23 cellular contexts compared by ENCODE assay signal in the genomic region with DNA sequence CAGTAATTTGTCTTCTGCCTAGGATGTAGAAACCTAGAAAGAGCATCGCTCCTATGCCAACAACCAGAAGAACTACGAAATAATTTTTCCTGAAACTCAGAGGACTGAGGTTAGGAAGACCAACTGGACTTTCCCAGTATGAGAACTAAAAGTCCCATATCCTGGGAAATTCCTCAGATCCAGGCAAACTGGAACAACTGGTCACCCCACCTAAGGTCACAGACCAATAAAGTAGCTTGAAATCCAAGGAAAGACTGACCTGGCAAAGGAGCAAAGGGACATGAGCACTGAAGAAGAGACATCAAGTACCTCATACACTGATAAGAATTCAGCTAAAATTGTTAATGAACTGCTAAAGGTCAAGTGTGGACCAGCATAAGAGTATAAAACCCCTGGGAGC.
"Had no signal": no experiment of that assay in that cellular context is flagged by ENCODE, and none has a peak within 500 bp of the region (broad histone marks: within the 10 kb centered on the region; RNA-seq: fewer than 3 reads in every experiment).

No MANE protein-coding gene starts in this region.

- H3K4me1 Mint-ChIP-seq: mesothelial cell of epicardium had no signal

- H3K27me3 ChIP-seq: adrenal gland, breast epithelium, gastrocnemius medialis, right atrium auricular region had no signal

- H3K4me1 ChIP-seq: breast epithelium, gastrocnemius medialis had no signal

- H3K36me3 ChIP-seq: adrenal gland, breast epithelium, gastrocnemius medialis, right atrium auricular region had no signal

- H3K4me3 Mint-ChIP-seq: activated CD4-positive, alpha-beta T cell treated with anti-CD3 and anti-CD28 coated beads, Interleukin-2, amount 10 ng/mL, durations not matched to agents 7 days and 5 days; activated CD8-positive, alpha-beta T cell treated with anti-CD3 and anti-CD28 coated beads, Interleukin-2, amount 10 ng/mL, durations not matched to agents 7 days and 5 days; activated T-cell treated with anti-CD3 and anti-CD28 coated beads, Interleukin-2, amount 50 U/mL, for 24 hours; mesothelial cell of epicardium; stimulated activated naive CD8-positive, alpha-beta T cell treated with anti-CD3 and anti-CD28 coated beads, Interleukin-15, amount 100 ng/mL, for 72 hours; type B pancreatic cell had no signal

- H3K9me3 ChIP-seq: adrenal gland, breast epithelium, gastrocnemius medialis, right atrium auricular region had no signal

- H3K27me3 Mint-ChIP-seq: activated CD4-positive, alpha-beta T cell treated with anti-CD3 and anti-CD28 coated beads, Interleukin-2, amount 10 ng/mL, durations not matched to agents 7 days and 5 days; activated T-cell treated with anti-CD3 and anti-CD28 coated beads, Interleukin-2, amount 50 U/mL, for 24 hours; progenitor cell of endocrine pancreas; stimulated activated naive CD8-positive, alpha-beta T cell treated with anti-CD3 and anti-CD28 coated beads, Interleukin-15, amount 100 ng/mL, for 72 hours; type B pancreatic cell had no signal

- H3K27ac Mint-ChIP-seq: activated CD8-positive, alpha-beta T cell treated with anti-CD3 and anti-CD28 coated beads, Interleukin-2, amount 10 ng/mL, durations not matched to agents 7 days and 5 days; activated T-cell treated with anti-CD3 and anti-CD28 coated beads, Interleukin-2, amount 50 U/mL, for 24 hours; mesothelial cell of epicardium; progenitor cell of endocrine pancreas; type B pancreatic cell had no signal

- DNase-seq: activated CD4-positive, alpha-beta T cell treated with anti-CD3 and anti-CD28 coated beads, Interleukin-2, amount 10 ng/mL, durations not matched to agents 7 days and 5 days; activated CD4-positive, CD25-positive, alpha-beta regulatory T cell; activated CD8-positive, alpha-beta T cell treated with anti-CD3 and anti-CD28 coated beads, Interleukin-2, amount 10 ng/mL, durations not matched to agents 7 days and 5 days; activated effector memory CD4-positive, alpha-beta T cell treated with Interleukin-2 at 50 U/mL for 16 hours; activated naive CD4-positive, alpha-beta T cell treated with anti-CD3 and anti-CD28 coated beads, Interleukin-2, amount 50 U/mL, for 16 hours; activated T-cell treated with anti-CD3 and anti-CD28 coated beads, Interleukin-2, amount 50 U/mL, for 24 hours; adrenal gland; cerebellar nuclear complex; cortex of kidney; gastrocnemius medialis; head of caudate nucleus; kidney; stimulated activated CD4-positive, alpha-beta T cell treated with anti-CD3 and anti-CD28 coated beads, Interleukin-12 subunit alpha, Interleukin-12 subunit beta, amount 100 ng/mL, for 4 hours; stimulated activated CD4-positive, alpha-beta T cell treated with anti-CD3 and anti-CD28 coated beads, Interleukin-1b, Interleukin-23, amount 100 ng/mL, for 48 hours; stimulated activated CD8-positive, alpha-beta memory T cell treated with anti-CD3 and anti-CD28 coated beads, Interleukin-4, amount 100 ng/mL, for 48 hours; stimulated activated naive CD8-positive, alpha-beta T cell treated with anti-CD3 and anti-CD28 coated beads, Interleukin-15, amount 100 ng/mL, for 72 hours had no signal

- ATAC-seq: activated CD8-positive, alpha-beta T cell treated with anti-CD3 and anti-CD28 coated beads, Interleukin-2, amount 10 ng/mL, durations not matched to agents 7 days and 5 days; gastrocnemius medialis; left lobe of liver; stimulated activated naive CD8-positive, alpha-beta T cell treated with anti-CD3 and anti-CD28 coated beads, Interleukin-15, amount 100 ng/mL, for 72 hours had no signal

- H3K4me3 ChIP-seq: adrenal gland, breast epithelium, gastrocnemius medialis, lung, right atrium auricular region had no signal

- H3K27ac ChIP-seq: adrenal gland, breast epithelium, gastrocnemius medialis, right atrium auricular region had no signal
